In genomic region chr19:3785938-3786824, GRCh38 we compare ENCODE assay signal across 10 cellular contexts. TPM values are rescaled to one million over a fixed set of nuclear protein-coding genes. Genes with fewer than 3 reads are reported as not detected.
DNase-seq lines count a peak whose midpoint lies in the region; ATAC-seq and TF ChIP-seq lines count a peak whose summit lies in the region.
"Had no signal": no experiment of that assay in that cellular context is flagged by ENCODE, and none has a peak within 500 bp of the region (broad histone marks: within the 10 kb centered on the region; RNA-seq: fewer than 3 reads in every experiment).

Gene MATK, minus strand, starts transcription at chr19:3786381. Its CDS starts 1,246 bp downstream, at chr19:3785135.

- H3K4me1 Mint-ChIP-seq in activated CD8-positive, alpha-beta T cell treated with anti-CD3 and anti-CD28 coated beads, Interleukin-2, amount 10 ng/mL, durations not matched to agents 7 days and 5 days (ENCODE audit: low read depth): peaks cover 30% of the 10 kb centered on the region
- H3K4me1 Mint-ChIP-seq in immature natural killer cell: peaks cover 70 to 71% of the 10 kb centered on the region in 2 donors

- peak within 1 kb of the TSS; percentile 79 for H3K4me3 Mint-ChIP-seq in activated CD8-positive, alpha-beta T cell treated with anti-CD3 and anti-CD28 coated beads, Interleukin-2, amount 10 ng/mL, durations not matched to agents 7 days and 5 days
- H3K4me3 Mint-ChIP-seq in immature natural killer cell: peak within 1 kb of the TSS; percentile 93 to 95 (median 94)

- TF ChIP-seq EP300 in suprapubic skin (IDR thresholded peaks at IDR 0.05): no peak

- POLR2A ChIA-PET in activated CD8-positive, alpha-beta T cell treated with anti-CD3 and anti-CD28 coated beads, Interleukin-2, amount 10 ng/mL, durations not matched to agents 7 days and 5 days (lab: Charles Lee): no interaction called here

- no peak within 1 kb of the TSS for H3K27ac ChIP-seq in suprapubic skin
- H3K27ac ChIP-seq: C4-2B had no signal

- no peaks in the 10 kb centered on the region for H3K27me3 Mint-ChIP-seq in activated CD8-positive, alpha-beta T cell treated with anti-CD3 and anti-CD28 coated beads, Interleukin-2, amount 10 ng/mL, durations not matched to agents 7 days and 5 days (ENCODE audit: low read depth)
- peaks cover 19 to 39% (median 20%) of the 10 kb centered on the region in 3 donors for H3K27me3 Mint-ChIP-seq in immature natural killer cell (ENCODE audit: low read depth in 3 of 3)

- no peak for TF ChIP-seq POLR2A in suprapubic skin (IDR thresholded peaks at IDR 0.05)

- intact Hi-C loops in left colon (cut with DNase I, micrococcal nuclease): no loop called here

- H3K27ac Mint-ChIP-seq in activated CD8-positive, alpha-beta T cell treated with anti-CD3 and anti-CD28 coated beads, Interleukin-2, amount 10 ng/mL, durations not matched to agents 7 days and 5 days: peak within 1 kb of the TSS; percentile 72
- H3K27ac Mint-ChIP-seq in immature natural killer cell: peak within 1 kb of the TSS; percentile 89 to 98 (median 95)

- ATAC-seq in activated CD4-positive, CD25-positive, alpha-beta regulatory T cell treated with anti-CD3 and anti-CD28 coated beads, Interleukin-2, amount 50 U/mL, for 24 hours: peak; percentile 42 to 51
- ATAC-seq in activated CD8-positive, alpha-beta T cell treated with anti-CD3 and anti-CD28 coated beads, Interleukin-2, amount 10 ng/mL, durations not matched to agents 7 days and 5 days: peak; percentile 54
- ATAC-seq in left colon: no peak
- no peak for ATAC-seq in GM19035 (IDR thresholded peaks at IDR 0.05; ENCODE audit: unreplicated experiment)

- H3K9me3 ChIP-seq in suprapubic skin: peaks cover 22% of the 10 kb centered on the region

- H3K27me3 ChIP-seq in suprapubic skin: peaks cover 55% of the 10 kb centered on the region

- H3K36me3 ChIP-seq in suprapubic skin: no peaks in the 10 kb centered on the region

- DNase-seq in activated CD4-positive, CD25-positive, alpha-beta regulatory T cell treated with anti-CD3 and anti-CD28 coated beads, Interleukin-2, amount 50 U/mL, for 72 hours: no peak
- DNase-seq in activated CD8-positive, alpha-beta T cell treated with anti-CD3 and anti-CD28 coated beads, Interleukin-2, amount 10 ng/mL, durations not matched to agents 7 days and 5 days: peak; percentile 35
- DNase-seq in immature natural killer cell (peak; percentile 68 to 72 (median 70)), suprapubic skin (ENCODE audit: low spot score in 2 of 2) (no peak), left colon (no peak), medulla oblongata (ENCODE audit: extremely low spot score) (no peak)

- H3K36me3 Mint-ChIP-seq in activated CD8-positive, alpha-beta T cell treated with anti-CD3 and anti-CD28 coated beads, Interleukin-2, amount 10 ng/mL, durations not matched to agents 7 days and 5 days (ENCODE audit: low read depth): peaks cover 31% of the 10 kb centered on the region
- H3K36me3 Mint-ChIP-seq in immature natural killer cell: peaks cover 19 to 25% (median 21%) of the 10 kb centered on the region in 3 donors

- WGBS in suprapubic skin: 15% methylated on average over 28 of the region's 101 CpGs

- CTCF ChIA-PET in activated CD8-positive, alpha-beta T cell treated with anti-CD3 and anti-CD28 coated beads, Interleukin-2, amount 10 ng/mL, durations not matched to agents 7 days and 5 days (lab: Charles Lee): interaction anchor here (0.8 to 1.2 kb wide), 4 partner anchors 23 to 36 kb away, joined by 3 to 5 read pairs (median 4); partner anchors contain the start of gene MRPL54

- H3K4me1 ChIP-seq in suprapubic skin: peaks cover 13% of the 10 kb centered on the region

- no peak for TF ChIP-seq CTCF in suprapubic skin (IDR thresholded peaks at IDR 0.05)

- peak within 1 kb of the TSS; percentile 53 for H3K4me3 ChIP-seq in suprapubic skin

- peaks cover 14% of the 10 kb centered on the region for H3K9me3 Mint-ChIP-seq in activated CD8-positive, alpha-beta T cell treated with anti-CD3 and anti-CD28 coated beads, Interleukin-2, amount 10 ng/mL, durations not matched to agents 7 days and 5 days (ENCODE audit: insufficient read depth)
- peaks cover 0 to 12% (median 6%) of the 10 kb centered on the region in 6 donors for H3K9me3 Mint-ChIP-seq in immature natural killer cell

RNA-seq across cellular contexts. Expression of gene MATK, which starts in this region (rescaled TPM):
- 10 to 100 TPM; 39.9 to 44.0 TPM for total RNA-seq in activated CD8-positive, alpha-beta T cell treated with anti-CD3 and anti-CD28 coated beads, Interleukin-2, amount 10 ng/mL, durations not matched to agents 7 days and 5 days
- polyA plus RNA-seq in immature natural killer cell: 100 to 1,000 TPM; 326 to 436 (median 418) TPM
- 1 to 10 TPM in 3 of 4 donors, under 1 TPM in 1; 0.57 to 5.4 (median 2.0) TPM for total RNA-seq in suprapubic skin
- total RNA-seq in left colon: 1 to 10 TPM; 1.5 to 2.4 TPM
- total RNA-seq: LHCN-M2 had no signal

Comparison
In these comparisons a context has a peak if more than half of its experiments do, and no peak if none do; other contexts are left out.
1. RNA of gene MATK (total RNA-seq): 39.9 to 44.0 TPM in activated CD8-positive, alpha-beta T cell treated with anti-CD3 and anti-CD28 coated beads, Interleukin-2, amount 10 ng/mL, durations not matched to agents 7 days and 5 days; 1.5 to 2.4 TPM in left colon and 0.57 to 5.4 TPM in suprapubic skin; every median in the first group is over 4 times any median in the second.
2. ATAC-seq: peak in activated CD4-positive, CD25-positive, alpha-beta regulatory T cell treated with anti-CD3 and anti-CD28 coated beads, Interleukin-2, amount 50 U/mL, for 24 hours (2 of 2) and activated CD8-positive, alpha-beta T cell treated with anti-CD3 and anti-CD28 coated beads, Interleukin-2, amount 10 ng/mL, durations not matched to agents 7 days and 5 days (single experiment); none in left colon (single experiment) and GM19035 (single experiment).
3. DNase-seq: peak in activated CD8-positive, alpha-beta T cell treated with anti-CD3 and anti-CD28 coated beads, Interleukin-2, amount 10 ng/mL, durations not matched to agents 7 days and 5 days (single experiment) and immature natural killer cell (3 of 3); none in activated CD4-positive, CD25-positive, alpha-beta regulatory T cell treated with anti-CD3 and anti-CD28 coated beads, Interleukin-2, amount 50 U/mL, for 72 hours (single experiment), suprapubic skin (0 of 2), left colon (0 of 2) and medulla oblongata (single experiment).